Comparison of ENCODE assay signal across 11 cellular contexts in the genomic region with DNA sequence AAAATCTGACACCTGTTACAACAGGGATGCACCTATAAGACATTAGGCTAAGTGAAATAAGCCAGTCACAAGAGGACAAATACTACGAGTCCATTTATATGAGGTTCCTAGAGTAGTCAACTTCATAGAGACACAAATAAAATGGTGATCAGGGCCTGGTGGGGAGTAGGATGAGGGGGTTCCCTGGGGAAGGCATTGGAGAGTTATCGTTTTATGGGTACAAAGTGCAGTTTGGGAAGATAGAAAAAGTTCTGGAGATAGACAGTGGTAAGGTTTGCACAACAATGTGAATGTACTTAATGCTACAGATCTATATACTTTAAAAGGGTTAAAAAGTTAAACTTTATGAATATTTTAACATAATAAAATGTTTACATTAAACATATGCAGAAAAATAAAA. TPM values are rescaled to one million over a fixed set of nuclear protein-coding genes. Genes with fewer than 3 reads are reported as not detected.
"Had no signal": no experiment of that assay in that cellular context is flagged by ENCODE, and none has a peak within 500 bp of the region (broad histone marks: within the 10 kb centered on the region; RNA-seq: fewer than 3 reads in every experiment).

No MANE protein-coding gene starts in this region.

- H3K27ac ChIP-seq: HL-60 had no signal

- H3K27ac Mint-ChIP-seq: HFFc6, IgD-negative memory B cell had no signal

- H3K27me3 Mint-ChIP-seq: IgD-negative memory B cell had no signal

- H3K36me3 ChIP-seq: HAP-1 had no signal

- H3K4me1 Mint-ChIP-seq: IgD-negative memory B cell had no signal

- H3K4me3 Mint-ChIP-seq: HFFc6, IgD-negative memory B cell had no signal

- H3K9me3 Mint-ChIP-seq: HFFc6, IgD-negative memory B cell had no signal

- DNase-seq: GOT3, H7, HFFc6, KBM-7 had no signal

- H3K4me3 ChIP-seq: HAP-1 had no signal

- ATAC-seq: HCT116, HepG2 had no signal

- H3K4me1 ChIP-seq: HAP-1 had no signal

- H3K9me3 ChIP-seq: HAP-1 had no signal

RNA-seq across cellular contexts. Expression of gene B3GNT6, which starts 31.4 kb away (rescaled TPM):
- total RNA-seq: H4, H7, HepG2, HFFc6, HT1080 had no signal
- polyA plus RNA-seq: HepG2, IgD-negative memory B cell had no signal
